In genomic region chr9:88661759-88662158, GRCh38 we compare ENCODE assay signal across 23 cellular contexts.
DNase-seq lines count a peak whose midpoint lies in the region; ATAC-seq and TF ChIP-seq lines count a peak whose summit lies in the region.
"Had no signal": no experiment of that assay in that cellular context is flagged by ENCODE, and none has a peak within 500 bp of the region (broad histone marks: within the 10 kb centered on the region; RNA-seq: fewer than 3 reads in every experiment).

No MANE protein-coding gene starts in this region.

- intact Hi-C loops in right lobe of liver (cut with DNase I) = no loop called here
- intact Hi-C loops in CD14-positive monocyte (cut with micrococcal nuclease) = no loop called here

- H3K9me3 ChIP-seq in OCI-LY1 (ENCODE audit: low read length) = no peaks in the 10 kb centered on the region
- H3K9me3 ChIP-seq in right lobe of liver = no peaks in the 10 kb centered on the region
- H3K9me3 ChIP-seq: esophagus muscularis mucosa, tibial artery had no signal

- WGBS in right lobe of liver (ENCODE audit: insufficient coverage, low coverage, low lambda C conversion rate, missing lambda C conversion rate) = 72% methylated on average over 3 of the region's 3 CpGs
- no CpG with 5 or more reads among the region's 3 CpGs for WGBS in mesendoderm (ENCODE audit: extremely low coverage, insufficient coverage, low lambda C conversion rate)

- no peak overlapping the region for H2BK120ac ChIP-seq in mesendoderm (ENCODE audit: low read depth, low read length)

- H3K4me1 ChIP-seq in OCI-LY1 (ENCODE audit: insufficient read depth, low read length, severe bottlenecking) = no peaks in the 10 kb centered on the region
- H3K4me1 ChIP-seq in right lobe of liver = no peaks in the 10 kb centered on the region
- H3K4me1 ChIP-seq in mesendoderm (ENCODE audit: control insufficient read depth, low read depth, low read length) = peaks cover 4% of the 10 kb centered on the region

- no peak overlapping the region for H3K4me3 Mint-ChIP-seq in CD14-positive monocyte
- H3K4me3 Mint-ChIP-seq: activated naive CD4-positive, alpha-beta T cell treated with anti-CD3 and anti-CD28 coated beads, Interleukin-2, amount 10 ng/mL, durations not matched to agents 7 days and 5 days; activated T-cell treated with anti-CD3 and anti-CD28 coated beads, Interleukin-2, amount 50 U/mL, for 4 hours; CD8-positive, alpha-beta memory T cell; central memory CD8-positive, alpha-beta T cell; naive thymus-derived CD4-positive, alpha-beta T cell; stimulated activated naive CD8-positive, alpha-beta T cell treated with anti-CD3 and anti-CD28 coated beads, Interleukin-15, amount 100 ng/mL, for 72 hours had no signal

- no peak for TF ChIP-seq POLR2A in right lobe of liver (IDR thresholded peaks at IDR 0.05)

- no peaks in the 10 kb centered on the region for H3K36me3 Mint-ChIP-seq in CD14-positive monocyte
- H3K36me3 Mint-ChIP-seq: activated naive CD4-positive, alpha-beta T cell treated with anti-CD3 and anti-CD28 coated beads, Interleukin-2, amount 10 ng/mL, durations not matched to agents 7 days and 5 days; CD8-positive, alpha-beta memory T cell; naive thymus-derived CD4-positive, alpha-beta T cell had no signal

- H3F3A ChIP-seq in OCI-LY1 (ENCODE audit: insufficient read depth, low read length) = no peaks in the 10 kb centered on the region

- H3K9ac ChIP-seq in OCI-LY1 (ENCODE audit: low read length) (no peak overlapping the region), mesendoderm (ENCODE audit: low read length) (no peak overlapping the region)

- no peak overlapping the region for H4K5ac ChIP-seq in mesendoderm (ENCODE audit: low read length)

- no peaks in the 10 kb centered on the region for H3K79me2 ChIP-seq in OCI-LY1 (ENCODE audit: insufficient read depth, low read length)
- no peaks in the 10 kb centered on the region for H3K79me2 ChIP-seq in mesendoderm (ENCODE audit: control insufficient read depth, insufficient read depth, low read length)

- H3K9me3 Mint-ChIP-seq in CD14-positive monocyte = peaks cover 0 to 3% (median 0%) of the 10 kb centered on the region in 7 donors
- H3K9me3 Mint-ChIP-seq: activated naive CD4-positive, alpha-beta T cell treated with anti-CD3 and anti-CD28 coated beads, Interleukin-2, amount 10 ng/mL, durations not matched to agents 7 days and 5 days; activated T-cell treated with anti-CD3 and anti-CD28 coated beads, Interleukin-2, amount 50 U/mL, for 4 hours; CD8-positive, alpha-beta memory T cell; central memory CD8-positive, alpha-beta T cell; stimulated activated naive CD8-positive, alpha-beta T cell treated with anti-CD3 and anti-CD28 coated beads, Interleukin-15, amount 100 ng/mL, for 72 hours had no signal

- no peak overlapping the region for H3K23ac ChIP-seq in mesendoderm (ENCODE audit: low read length)

- no peak overlapping the region for H2BK15ac ChIP-seq in mesendoderm (replicated peaks; ENCODE audit: low read depth)

- H3K4me2 ChIP-seq in OCI-LY1 (ENCODE audit: low read length) = no peak overlapping the region
- H3K4me2 ChIP-seq in mesendoderm (ENCODE audit: low read length) = no peak overlapping the region

- H3K27ac ChIP-seq in OCI-LY1 (ENCODE audit: low read depth, low read length, poor library complexity, severe bottlenecking) = no peak overlapping the region
- H3K27ac ChIP-seq in right lobe of liver = no peak overlapping the region
- H3K27ac ChIP-seq in mesendoderm (ENCODE audit: low read depth, low read length) = no peak overlapping the region
- H3K27ac ChIP-seq: esophagus muscularis mucosa, tibial artery had no signal

- H3K27ac Mint-ChIP-seq in CD14-positive monocyte = no peak overlapping the region
- H3K27ac Mint-ChIP-seq: activated naive CD4-positive, alpha-beta T cell treated with anti-CD3 and anti-CD28 coated beads, Interleukin-2, amount 10 ng/mL, durations not matched to agents 7 days and 5 days; CD8-positive, alpha-beta memory T cell; naive thymus-derived CD4-positive, alpha-beta T cell; stimulated activated naive CD8-positive, alpha-beta T cell treated with anti-CD3 and anti-CD28 coated beads, Interleukin-15, amount 100 ng/mL, for 72 hours had no signal

- H2AK5ac ChIP-seq in mesendoderm (ENCODE audit: low read length) = no peak overlapping the region

- no peak overlapping the region for H3K56ac ChIP-seq in mesendoderm (ENCODE audit: low read length)

- peak; percentile 19; the same call in 1 of the 2 replicates for TF ChIP-seq CTCF in OCI-LY1 (IDR thresholded peaks at IDR 0.05; ENCODE audit: low read length)
- peak; percentile 21 for TF ChIP-seq CTCF in choroid plexus epithelial cell (conservative IDR thresholded peaks at IDR 0.05; ENCODE audit: low read depth, low read length)
- TF ChIP-seq CTCF in right lobe of liver (IDR thresholded peaks at IDR 0.05) = peak in 2 of 4 donors; percentile 5 to 23
- TF ChIP-seq CTCF in CD14-positive monocyte (IDR thresholded peaks at IDR 0.05) = no peak
- no peak for TF ChIP-seq CTCF in GM10266 (IDR thresholded peaks at IDR 0.05; ENCODE audit: control insufficient read depth, insufficient read depth, low read depth, missing control alignments)

- H2AFZ ChIP-seq in OCI-LY1 (ENCODE audit: low read length) = no peak overlapping the region

- H3K9me2 ChIP-seq in OCI-LY1 (ENCODE audit: low read depth, low read length) = no peaks in the 10 kb centered on the region

- H3K27me3 Mint-ChIP-seq in CD14-positive monocyte (ENCODE audit: low read depth in 3 of 3) = peaks cover 1 to 3% (median 3%) of the 10 kb centered on the region in 3 donors

- H3K4ac ChIP-seq in mesendoderm (ENCODE audit: low read depth, low read length) = no peak overlapping the region

- H3K18ac ChIP-seq in mesendoderm (ENCODE audit: low read length) = no peak overlapping the region

- H3K27me3 ChIP-seq in OCI-LY1 (ENCODE audit: insufficient read depth, low read length) (no peaks in the 10 kb centered on the region), right lobe of liver (no peaks in the 10 kb centered on the region), mesendoderm (ENCODE audit: insufficient read depth, low read length, poor library complexity) (no peaks in the 10 kb centered on the region)
- H3K27me3 ChIP-seq: esophagus muscularis mucosa, tibial artery had no signal

- H3K36me3 ChIP-seq in OCI-LY1 (ENCODE audit: insufficient read depth, low read length) (no peaks in the 10 kb centered on the region), right lobe of liver (no peaks in the 10 kb centered on the region), mesendoderm (ENCODE audit: control insufficient read depth, insufficient read depth, low read length) (no peaks in the 10 kb centered on the region)
- H3K36me3 ChIP-seq: esophagus muscularis mucosa, tibial artery had no signal

- no peak overlapping the region for H4K8ac ChIP-seq in mesendoderm (ENCODE audit: low read depth, low read length)

- no peak overlapping the region for H2BK5ac ChIP-seq in mesendoderm (ENCODE audit: low read length)

- H3K4me3 ChIP-seq in OCI-LY1 (ENCODE audit: low read depth, low read length, poor library complexity, severe bottlenecking) = no peak overlapping the region
- H3K4me3 ChIP-seq in choroid plexus epithelial cell (ENCODE audit: low read depth, low read length) = no peak overlapping the region
- no peak overlapping the region for H3K4me3 ChIP-seq in right lobe of liver
- no peak overlapping the region for H3K4me3 ChIP-seq in mesendoderm (ENCODE audit: low read length)
- H3K4me3 ChIP-seq: esophagus muscularis mucosa, tibial artery had no signal

- peak; percentile 47 for DNase-seq in EH (ENCODE audit: low read depth)
- DNase-seq in choroid plexus epithelial cell (ENCODE audit: low read depth) = peak; percentile 61
- DNase-seq in right lobe of liver = no peak
- DNase-seq in mesendoderm = no peak
- DNase-seq in hypothalamus (lab: John Stamatoyannopoulos, UW) = no peak
- DNase-seq in CD14-positive monocyte (ENCODE audit: low spot score) = no peak
- DNase-seq in GM10266 (ENCODE audit: extremely low spot score) = no peak
- DNase-seq: activated naive CD4-positive, alpha-beta T cell treated with anti-CD3 and anti-CD28 coated beads, Interleukin-2, amount 10 ng/mL, durations not matched to agents 7 days and 5 days; activated T-cell treated with anti-CD3 and anti-CD28 coated beads, Interleukin-2, amount 50 U/mL, for 4 hours; amygdala; CD8-positive, alpha-beta memory T cell; left cardiac atrium; naive thymus-derived CD4-positive, alpha-beta T cell; NCI-H1417 treated with DMSO at 0.1 percent for 48 hours; NCI-H510A treated with DMSO at 0.1 percent for 48 hours; occipital lobe; RPMI8226; stimulated activated CD4-positive, alpha-beta T cell treated with anti-CD3 and anti-CD28 coated beads, Interleukin-12 subunit alpha, Interleukin-12 subunit beta, amount 100 ng/mL, for 4 hours; stimulated activated naive CD8-positive, alpha-beta T cell treated with anti-CD3 and anti-CD28 coated beads, Interleukin-15, amount 100 ng/mL, for 72 hours; tibial artery had no signal

- H3K4me1 Mint-ChIP-seq in CD14-positive monocyte = no peaks in the 10 kb centered on the region
- H3K4me1 Mint-ChIP-seq: activated naive CD4-positive, alpha-beta T cell treated with anti-CD3 and anti-CD28 coated beads, Interleukin-2, amount 10 ng/mL, durations not matched to agents 7 days and 5 days; CD8-positive, alpha-beta memory T cell; central memory CD8-positive, alpha-beta T cell; naive thymus-derived CD4-positive, alpha-beta T cell; stimulated activated naive CD8-positive, alpha-beta T cell treated with anti-CD3 and anti-CD28 coated beads, Interleukin-15, amount 100 ng/mL, for 72 hours had no signal

- no peaks in the 10 kb centered on the region for H3K79me1 ChIP-seq in mesendoderm (ENCODE audit: low read length)

- no peaks in the 10 kb centered on the region for H4K20me1 ChIP-seq in OCI-LY1 (ENCODE audit: insufficient read depth, low read length)

- peak in 3 of 4 donors; percentile 38 to 60 (median 39) for ATAC-seq in right lobe of liver
- ATAC-seq: activated T-cell treated with anti-CD3 and anti-CD28 coated beads, Interleukin-2, amount 50 U/mL, for 4 hours; left cardiac atrium; naive thymus-derived CD4-positive, alpha-beta T cell; stimulated activated naive CD8-positive, alpha-beta T cell treated with anti-CD3 and anti-CD28 coated beads, Interleukin-15, amount 100 ng/mL, for 72 hours had no signal

Comparison
In these comparisons a context has a peak if more than half of its experiments do, and no peak if none do; other contexts are left out.
1. DNase-seq: peak in EH (single experiment) and choroid plexus epithelial cell (single experiment); none in right lobe of liver (0 of 3), mesendoderm (single experiment), hypothalamus (0 of 51), CD14-positive monocyte (single experiment) and GM10266 (single experiment).
2. CTCF ChIP-seq: peak in OCI-LY1 (single experiment) and choroid plexus epithelial cell (single experiment); none in CD14-positive monocyte (single experiment) and GM10266 (single experiment).